In the genomic region with DNA sequence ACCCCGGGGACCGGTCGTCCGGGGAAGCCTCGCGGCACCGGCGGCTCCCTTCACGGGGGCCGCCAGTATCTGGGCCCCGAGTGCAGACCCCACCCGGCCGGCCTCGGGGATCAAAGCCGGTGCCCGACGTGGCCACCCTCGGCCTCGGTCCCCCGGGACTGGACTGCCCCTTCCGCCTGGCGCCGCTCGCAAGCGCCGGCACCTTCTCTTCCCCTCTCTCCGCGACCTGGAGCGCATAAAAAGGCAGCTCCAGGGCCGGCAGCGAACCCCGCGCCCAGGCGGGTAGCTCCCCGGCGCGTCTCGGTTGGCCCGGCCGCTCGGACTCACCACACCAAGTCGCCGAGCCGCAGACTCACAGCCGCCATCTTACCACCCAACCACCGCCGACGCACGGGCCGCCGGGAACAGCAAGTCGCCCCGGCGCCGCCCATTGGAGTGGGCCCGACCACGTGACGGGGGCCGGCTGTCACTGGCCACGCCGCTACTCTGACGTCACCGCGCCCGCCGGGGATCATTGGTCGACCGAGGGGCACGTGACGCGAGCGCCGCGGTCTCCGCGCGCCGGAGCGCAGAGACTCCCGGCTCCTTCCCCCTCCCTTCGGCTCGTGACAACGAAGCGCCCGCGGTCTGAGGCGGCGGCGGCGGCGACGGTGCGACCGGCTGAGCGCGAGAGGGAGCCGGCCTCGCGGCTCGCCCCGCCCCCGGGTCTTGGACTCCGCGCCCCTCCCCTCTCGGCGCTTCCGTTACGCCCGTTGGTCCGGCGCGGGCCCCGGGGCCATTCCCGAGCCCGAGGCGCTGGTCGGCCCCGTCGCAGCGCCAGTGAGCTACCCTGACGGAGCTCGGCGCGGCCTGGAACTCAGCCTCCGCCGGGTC, we compare ENCODE assay signal across 8 cellular contexts. TPM values are rescaled to one million over a fixed set of nuclear protein-coding genes. Genes with fewer than 3 reads are reported as not detected.
DNase-seq lines count a peak whose midpoint lies in the region; ATAC-seq, FAIRE-seq and TF ChIP-seq lines count a peak whose summit lies in the region.

A gene (minus strand): TSS at position 388 of the 873 bp plus-strand sequence. CDS start 23 bp downstream, at position 365.
A gene with protein sequence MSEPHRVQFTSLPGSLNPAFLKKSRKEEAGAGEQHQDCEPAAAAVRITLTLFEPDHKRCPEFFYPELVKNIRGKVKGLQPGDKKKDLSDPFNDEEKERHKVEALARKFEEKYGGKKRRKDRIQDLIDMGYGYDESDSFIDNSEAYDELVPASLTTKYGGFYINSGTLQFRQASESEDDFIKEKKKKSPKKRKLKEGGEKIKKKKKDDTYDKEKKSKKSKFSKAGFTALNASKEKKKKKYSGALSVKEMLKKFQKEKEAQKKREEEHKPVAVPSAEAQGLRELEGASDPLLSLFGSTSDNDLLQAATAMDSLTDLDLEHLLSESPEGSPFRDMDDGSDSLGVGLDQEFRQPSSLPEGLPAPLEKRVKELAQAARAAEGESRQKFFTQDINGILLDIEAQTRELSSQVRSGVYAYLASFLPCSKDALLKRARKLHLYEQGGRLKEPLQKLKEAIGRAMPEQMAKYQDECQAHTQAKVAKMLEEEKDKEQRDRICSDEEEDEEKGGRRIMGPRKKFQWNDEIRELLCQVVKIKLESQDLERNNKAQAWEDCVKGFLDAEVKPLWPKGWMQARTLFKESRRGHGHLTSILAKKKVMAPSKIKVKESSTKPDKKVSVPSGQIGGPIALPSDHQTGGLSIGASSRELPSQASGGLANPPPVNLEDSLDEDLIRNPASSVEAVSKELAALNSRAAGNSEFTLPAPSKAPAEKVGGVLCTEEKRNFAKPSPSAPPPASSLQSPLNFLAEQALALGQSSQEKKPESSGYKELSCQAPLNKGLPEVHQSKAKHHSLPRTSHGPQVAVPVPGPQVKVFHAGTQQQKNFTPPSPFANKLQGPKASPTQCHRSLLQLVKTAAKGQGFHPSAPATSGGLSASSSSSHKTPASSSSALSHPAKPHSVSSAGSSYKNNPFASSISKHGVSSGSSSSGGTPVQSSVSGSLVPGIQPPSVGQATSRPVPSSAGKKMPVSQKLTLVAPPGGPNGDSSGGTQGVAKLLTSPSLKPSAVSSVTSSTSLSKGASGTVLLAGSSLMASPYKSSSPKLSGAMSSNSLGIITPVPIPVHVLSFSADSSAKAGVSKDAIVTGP (N-terminal part only) (plus strand): TSS at position 581 of the 873 bp plus-strand sequence. CDS start 5,437 bp downstream, outside the sequence.

- TF ChIP-seq CTCF in D721Med (IDR thresholded peaks at IDR 0.05; ENCODE audit: insufficient read depth, missing control alignments) (no peak), OCI-LY7 (conservative IDR thresholded peaks at IDR 0.05; ENCODE audit: low read length) (no peak), epithelial cell of esophagus (IDR thresholded peaks at IDR 0.05; ENCODE audit: insufficient read depth, low read depth, low read length, missing control alignments) (no peak)

- H3K4me3 ChIP-seq in OCI-LY7 (ENCODE audit: low read depth, low read length, poor library complexity, severe bottlenecking) (peak within 1 kb of the TSS; percentile 96), epithelial cell of esophagus (ENCODE audit: low read length) (peak within 1 kb of the TSS; percentile 86), mononuclear cell (ENCODE audit: low read length) (peak within 1 kb of the TSS; percentile 91)

- intact Hi-C loops in OCI-LY7 (cut with micrococcal nuclease; ENCODE audit: unreplicated experiment) = loop anchor here (2.0 to 10.0 kb wide), 4 partner anchors 44 to 422 kb away; a partner anchor contains a TSS

- H3K4me1 ChIP-seq in OCI-LY7 (ENCODE audit: insufficient read depth, low read length, poor library complexity, severe bottlenecking) (peaks cover 38% of the 10 kb centered on the region), mononuclear cell (ENCODE audit: insufficient read depth, low read length) (peaks cover 49% of the 10 kb centered on the region)

- H3K79me2 ChIP-seq in OCI-LY7 (ENCODE audit: insufficient read depth, low read depth, low read length) = peaks cover 84% of the 10 kb centered on the region

- H3K27ac ChIP-seq in OCI-LY7 (ENCODE audit: low read depth, low read length, poor library complexity, severe bottlenecking) = peak within 1 kb of the TSS; percentile 74

- POLR2A ChIA-PET in OCI-LY7 (lab: Charles Lee) = interaction anchor here (0.9 kb wide), 1 partner anchor 15 kb away, joined by 3 read pairs; no protein-coding TSS in a partner anchor

- H3K27me3 ChIP-seq in mononuclear cell (ENCODE audit: insufficient read depth, low read length) = no peaks in the 10 kb centered on the region

- H3K9me2 ChIP-seq in OCI-LY7 (ENCODE audit: insufficient read depth, low read length) = no peaks in the 10 kb centered on the region

- peaks cover 43% of the 10 kb centered on the region for H3K36me3 ChIP-seq in OCI-LY7 (ENCODE audit: insufficient read depth, low read length)

- CTCF ChIA-PET in OCI-LY7 (lab: Charles Lee; ENCODE audit: unreplicated experiment) = no interaction called here

- no TSS peak for BruUV-seq in OCI-LY7 (replicated peaks; lab: Mats Ljungman, UMichigan)

- DNase-seq in D721Med (ENCODE audit: insufficient read length, low spot score) (peak; percentile 81), HuH-7.5 (ENCODE audit: low spot score) (peak; percentile 88), OCI-LY7 (ENCODE audit: low spot score) (peak; percentile 98), activated T-cell treated with anti-CD3 and anti-CD28 coated beads for 24 hours (ENCODE audit: low read depth) (peak; percentile 99), epithelial cell of esophagus (ENCODE audit: low read depth) (peak; percentile 99)
- DNase-seq in stimulated activated CD8-positive, alpha-beta memory T cell treated with anti-CD3 and anti-CD28 coated beads, Interleukin-4, amount 100 ng/mL, for 1 hour (ENCODE audit: low read depth in 2 of 2, low spot score in 1 of 2) = peak; percentile 99 to 100

- H3K9me3 ChIP-seq in OCI-LY7 (ENCODE audit: low read length) (no peaks in the 10 kb centered on the region), mononuclear cell (ENCODE audit: low read depth, low read length) (no peaks in the 10 kb centered on the region)

- H3K4me2 ChIP-seq in OCI-LY7 (ENCODE audit: low read length) = peak within 1 kb of the TSS; percentile 99

- H4K20me1 ChIP-seq in OCI-LY7 (ENCODE audit: insufficient read depth, low read length) = peaks cover 38% of the 10 kb centered on the region

- FAIRE-seq in D721Med (lab: Jason Lieb, UNC) = no peak

- peak; percentile 83 for ATAC-seq in GM21526 (IDR thresholded peaks at IDR 0.05; ENCODE audit: low FRiP score, unreplicated experiment)

- H2AFZ ChIP-seq in OCI-LY7 (ENCODE audit: low read length) = peak within 1 kb of the TSS; percentile 45

RNA-seq across cellular contexts. Expression of the first gene that starts in this region (rescaled TPM):
- total RNA-seq in OCI-LY7 (2014; rRNA removed; shearing (Covaris generic)) = 48.4 and 54.4 TPM in 2 replicates
- total RNA-seq in OCI-LY7 (2022) = 95.6 and 113 TPM in 2 replicates
- 49.7 TPM for total RNA-seq in mononuclear cell

RNA-seq across cellular contexts. Expression of the second gene that starts in this region (rescaled TPM):
- total RNA-seq in OCI-LY7 (2014; rRNA removed; shearing (Covaris generic)) = 35.8 and 37.2 TPM in 2 replicates
- total RNA-seq in OCI-LY7 (2022) = 53.0 and 53.3 TPM in 2 replicates
- total RNA-seq in mononuclear cell = 47.1 TPM

Comparison
In these comparisons a context has a peak if more than half of its experiments do, and no peak if none do; other contexts are left out.
1. Peak in every context shown above with its lines: DNase-seq, ATAC-seq, H3K4me3 ChIP-seq and H3K27ac ChIP-seq.